8 cellular contexts compared by ENCODE assay signal in the genomic region with DNA sequence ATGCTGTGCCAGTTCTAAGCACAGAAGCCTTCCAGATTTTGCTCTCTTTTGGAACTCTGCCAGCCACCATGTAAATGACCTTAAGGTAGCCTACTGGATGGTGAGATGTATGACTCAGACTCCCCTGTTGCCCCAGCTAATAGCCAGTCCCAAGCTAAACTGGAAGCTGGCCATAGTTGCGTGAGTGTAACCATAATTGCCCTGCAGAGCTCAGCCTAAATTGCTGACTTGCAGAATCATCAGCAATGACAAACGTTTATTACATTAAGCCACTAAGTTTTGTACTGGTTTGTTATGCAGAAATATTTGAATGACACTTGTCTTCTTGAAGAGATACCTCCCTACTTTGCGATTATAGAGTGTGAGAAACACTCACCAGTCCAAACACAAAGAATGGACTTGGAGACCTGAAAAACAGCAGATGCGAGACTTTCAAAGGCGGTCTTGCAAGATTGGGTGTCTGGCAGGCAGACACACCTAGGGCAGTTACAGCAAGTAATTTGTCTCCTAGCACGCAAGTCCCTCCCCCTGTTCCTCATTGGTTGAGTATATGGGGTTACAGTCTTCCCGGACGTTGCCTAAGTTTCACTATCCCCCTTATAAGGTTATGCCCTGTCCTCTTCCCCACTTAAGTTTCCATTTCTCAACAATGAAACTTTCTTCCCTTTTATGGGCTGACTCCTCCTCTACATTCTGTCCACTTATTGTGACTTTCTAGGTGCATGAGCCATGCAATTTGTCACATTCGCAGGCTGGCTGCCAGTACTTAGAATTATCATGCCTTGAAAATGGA.
A peak's percentile ranks its signal among the peaks of the same experiment; 100 is the strongest.
DNase-seq lines count a peak whose midpoint lies in the region; ATAC-seq, FAIRE-seq and TF ChIP-seq lines count a peak whose summit lies in the region.

No MANE protein-coding gene starts in this region.

- RAD21 ChIA-PET in GM12878 (lab: Charles Lee; ENCODE audit: unreplicated experiment), result interaction anchor here (1.0 to 1.4 kb wide), 2 partner anchors 32 to 34 kb away, joined by 3 to 5 read pairs; no protein-coding TSS in a partner anchor

- H3K9me3 ChIP-seq in MM.1S (replicated peaks; ENCODE audit: insufficient read depth, low read length) (no peaks in the 10 kb centered on the region), GM12878 (replicated peaks; ENCODE audit: control insufficient read depth, insufficient read depth, low read length) (peaks cover 12% of the 10 kb centered on the region; the same call in 2 of the 3 replicates)

- SMC1A ChIA-PET in GM12878 (lab: Charles Lee; ENCODE audit: uncharacterized antibody, unreplicated experiment), result interaction anchor here (0.6 kb wide), 2 partner anchors 196 to 261 kb away, joined by 3 read pairs; no protein-coding TSS in a partner anchor

- H3K9ac ChIP-seq in MM.1S (ENCODE audit: low read length) (peak overlapping the region; percentile 6; the same call in 1 of the 2 replicates), GM12878 (ENCODE audit: control insufficient read depth, insufficient read depth, low read length) (peak overlapping the region; percentile 75)

- intact Hi-C loops in GM12878 (cut with micrococcal nuclease; ENCODE audit: unreplicated experiment), result loop anchor here (2.0 kb wide), 2 partner anchors 22 to 76 kb away; no protein-coding TSS in a partner anchor
- intact Hi-C loops in activated T-helper 2 cell treated with anti-CD3 and anti-CD28 coated beads, Interferon-gamma antibody, Interleukin-2, Interleukin-4, amounts not matched to agents 10 μg/mL and 5 μg/mL and 100 μg/mL, durations not matched to agents 14 hours and 24 hours and 36 hours (cut with micrococcal nuclease), result no loop called here

- peak overlapping the region; percentile 23; the same call in 1 of the 2 replicates for H3K4me2 ChIP-seq in MM.1S (ENCODE audit: low read depth, low read length)
- H3K4me2 ChIP-seq in GM12878 (ENCODE audit: control insufficient read depth, insufficient read depth), result peak overlapping the region; percentile 82

- H3K27ac ChIP-seq in MM.1S (ENCODE audit: low read length) (peak overlapping the region; percentile 61; the same call in 1 of the 2 replicates), GM12878 (ENCODE audit: control insufficient read depth, insufficient read depth) (peak overlapping the region; percentile 99)

- peak; percentile 84 for TF ChIP-seq POLR2A in GM12878 (IDR thresholded peaks at IDR 0.05; ENCODE audit: low read depth, low read length)

- TF ChIP-seq RAD21 in GM12878 (IDR thresholded peaks at IDR 0.05; ENCODE audit: insufficient read depth, low read depth, low read length), result no peak

- H3K4me3 ChIP-seq in MM.1S (ENCODE audit: low read length) (0 out of 2 replicates have a peak overlapping the region, but pooled peaks have one; percentile 4), GM12878 (peak overlapping the region; percentile 39; the same call in 1 of the 2 replicates)

- H3K4me1 ChIP-seq in MM.1S (ENCODE audit: low read length) (peaks cover 56% of the 10 kb centered on the region), GM12878 (ENCODE audit: control insufficient read depth, insufficient read depth, low read length) (peaks cover 40% of the 10 kb centered on the region)

- H2AFZ ChIP-seq in MM.1S (ENCODE audit: low read length) (0 out of 2 replicates have a peak overlapping the region, but pooled peaks have one; percentile 10), GM12878 (ENCODE audit: control insufficient read depth, low read depth, low read length) (peak overlapping the region; percentile 33)

- POLR2A ChIA-PET in GM12878 (lab: Charles Lee), result no interaction called here

- peaks cover 2% of the 10 kb centered on the region for H3K9me3 Mint-ChIP-seq in memory B cell
- peaks cover 4% of the 10 kb centered on the region for H3K9me3 Mint-ChIP-seq in activated T-helper 2 cell treated with anti-CD3 and anti-CD28 coated beads, Interferon-gamma antibody, Interleukin-2, Interleukin-4, amounts not matched to agents 10 μg/mL and 5 μg/mL and 100 μg/mL, durations not matched to agents 14 hours and 24 hours and 36 hours

- no peaks in the 10 kb centered on the region for H3K36me3 ChIP-seq in MM.1S (replicated peaks; ENCODE audit: insufficient read depth, low read length)
- H3K36me3 ChIP-seq in GM12878 (ENCODE audit: control insufficient read depth in 2 of 2, insufficient read depth in 2 of 2, low read length in 1 of 2), result no peaks in the 10 kb centered on the region

- WGBS in GM12878 (ENCODE audit: insufficient coverage, insufficient replicate concordance, low lambda C conversion rate, missing lambda C conversion rate), result 73% methylated on average over 9 of the region's 9 CpGs

- H3K27me3 ChIP-seq in MM.1S (replicated peaks; ENCODE audit: insufficient read depth, low read length) (no peaks in the 10 kb centered on the region), GM12878 (replicated peaks in 1 of 2; ENCODE audit: control insufficient read depth in 2 of 2, insufficient read depth in 2 of 2, low read length in 1 of 2) (no peaks in the 10 kb centered on the region)

- CTCF ChIA-PET in GM12878 (lab: Yijun Ruan, JAX), result interaction anchor here (0.7 to 1.3 kb wide), 4 partner anchors 76 to 259 kb away, joined by 3 to 7 read pairs (median 3); partner anchors contain the start of gene CCR5

- no peaks in the 10 kb centered on the region for H3K27me3 Mint-ChIP-seq in memory B cell
- peaks cover 41% of the 10 kb centered on the region for H3K27me3 Mint-ChIP-seq in activated T-helper 2 cell treated with anti-CD3 and anti-CD28 coated beads, Interferon-gamma antibody, Interleukin-2, Interleukin-4, amounts not matched to agents 10 μg/mL and 5 μg/mL and 100 μg/mL, durations not matched to agents 14 hours and 24 hours and 36 hours (ENCODE audit: low read depth)

- no peak overlapping the region for H3K4me3 Mint-ChIP-seq in memory B cell
- H3K4me3 Mint-ChIP-seq in activated T-helper 2 cell treated with anti-CD3 and anti-CD28 coated beads, Interferon-gamma antibody, Interleukin-2, Interleukin-4, amounts not matched to agents 10 μg/mL and 5 μg/mL and 100 μg/mL, durations not matched to agents 14 hours and 24 hours and 36 hours (ENCODE audit: low read depth), result no peak overlapping the region

- in situ Hi-C loops in GM12878 (cut with MboI), result no loop called here

- ATAC-seq in GM19468 (IDR thresholded peaks at IDR 0.05; ENCODE audit: extremely low read depth, unreplicated experiment) (peak; percentile 71), GM12878 (peak; percentile 95), memory B cell (ENCODE audit: low read depth) (peak; percentile 32)
- no peak for ATAC-seq in activated CD4-positive, CD25-positive, alpha-beta regulatory T cell treated with anti-CD3 and anti-CD28 coated beads, Interleukin-2, amount 50 U/mL, for 24 hours

- no peak; a peak in 1 of 4 replicates for TF ChIP-seq EP300 in GM12878 (IDR thresholded peaks at IDR 0.05; ENCODE audit: borderline replicate concordance in 1 of 2, control insufficient read depth in 1 of 2, low read depth in 2 of 2, low read length in 2 of 2)

- TSS peak; percentile 98 for BruUV-seq in GM12878 (replicated peaks; lab: Mats Ljungman, UMichigan)

- peaks cover 36% of the 10 kb centered on the region for H3F3A ChIP-seq in MM.1S (ENCODE audit: insufficient read depth, low read length)

- DNase-seq in COLO668 (lab: John Stamatoyannopoulos, UW; ENCODE audit: unreplicated experiment) (peak; percentile 2), MM.1S (peak; percentile 54), GM12878 (ENCODE audit: low read depth, low spot score) (peak; percentile 97), memory B cell (ENCODE audit: low spot score in 2 of 2) (no peak), NCI-H2171 treated with DMSO at 0.1 percent for 48 hours (lab: John Stamatoyannopoulos, UW) (no peak)
- no peak for DNase-seq in activated T-helper 2 cell treated with anti-CD3 and anti-CD28 coated beads, Interferon-gamma antibody, Interleukin-2, Interleukin-4, amounts not matched to agents 10 μg/mL and 5 μg/mL and 100 μg/mL, durations not matched to agents 14 hours and 24 hours and 36 hours (ENCODE audit: low spot score)

- H3K79me2 ChIP-seq in MM.1S (ENCODE audit: low read length) (no peaks in the 10 kb centered on the region), GM12878 (ENCODE audit: control insufficient read depth, insufficient read depth, low read length) (no peaks in the 10 kb centered on the region)

- H3K27ac Mint-ChIP-seq in memory B cell, result peak overlapping the region; percentile 6
- H3K27ac Mint-ChIP-seq in activated T-helper 2 cell treated with anti-CD3 and anti-CD28 coated beads, Interferon-gamma antibody, Interleukin-2, Interleukin-4, amounts not matched to agents 10 μg/mL and 5 μg/mL and 100 μg/mL, durations not matched to agents 14 hours and 24 hours and 36 hours, result no peak overlapping the region

- TF ChIP-seq CTCF in MM.1S (IDR thresholded peaks at IDR 0.05; ENCODE audit: low read length), result no peak
- no peak for TF ChIP-seq CTCF in GM12878 (IDR thresholded peaks at IDR 0.05 in 2 of 3, conservative IDR thresholded peaks at IDR 0.05 in 1 of 3; ENCODE audit: control insufficient read depth in 2 of 3, extremely low read depth in 1 of 3, insufficient read depth in 1 of 3, low read depth in 3 of 3, low read length in 3 of 3)

- H4K20me1 ChIP-seq in MM.1S (ENCODE audit: insufficient read depth, low read length) (no peaks in the 10 kb centered on the region), GM12878 (ENCODE audit: control insufficient read depth, insufficient read depth) (no peaks in the 10 kb centered on the region)

- no peaks in the 10 kb centered on the region for H3K9me2 ChIP-seq in MM.1S (replicated peaks; ENCODE audit: insufficient read depth, low read length)

- H3K36me3 Mint-ChIP-seq in memory B cell, result peaks cover 1% of the 10 kb centered on the region
- peaks cover 4% of the 10 kb centered on the region for H3K36me3 Mint-ChIP-seq in activated T-helper 2 cell treated with anti-CD3 and anti-CD28 coated beads, Interferon-gamma antibody, Interleukin-2, Interleukin-4, amounts not matched to agents 10 μg/mL and 5 μg/mL and 100 μg/mL, durations not matched to agents 14 hours and 24 hours and 36 hours (ENCODE audit: low read depth)

- FAIRE-seq in GM12878 (lab: Jason Lieb, UNC), result peak; percentile 100

- H3K4me1 Mint-ChIP-seq in memory B cell, result peaks cover 24% of the 10 kb centered on the region
- peaks cover 31% of the 10 kb centered on the region for H3K4me1 Mint-ChIP-seq in activated T-helper 2 cell treated with anti-CD3 and anti-CD28 coated beads, Interferon-gamma antibody, Interleukin-2, Interleukin-4, amounts not matched to agents 10 μg/mL and 5 μg/mL and 100 μg/mL, durations not matched to agents 14 hours and 24 hours and 36 hours (ENCODE audit: low read depth)

TF ChIP-seq in GM12878, 131 proteins besides CTCF, POLR2A, EP300 and RAD21 (continues in another document):
- TF ChIP-seq EZH2 (IDR thresholded peaks at IDR 0.05; ENCODE audit: borderline replicate concordance, control insufficient read depth, low read depth, low read length) (no peak), SUPT20H (IDR thresholded peaks at IDR 0.05; ENCODE audit: borderline replicate concordance, control insufficient read depth, low read depth, low read length) (no peak), ZBED1 (IDR thresholded peaks at IDR 0.05; ENCODE audit: borderline replicate concordance) (peak; percentile 65; the same call in 1 of the 2 replicates), SIX5 (IDR thresholded peaks at IDR 0.05; ENCODE audit: low read depth, low read length, severe bottlenecking) (no peak)

Comparison
In these comparisons a context has a peak if more than half of its experiments do, and no peak if none do; other contexts are left out.
1. DNase-seq: peak in COLO668 (single experiment), MM.1S (single experiment) and GM12878 (single experiment); none in memory B cell (0 of 2), activated T-helper 2 cell treated with anti-CD3 and anti-CD28 coated beads, Interferon-gamma antibody, Interleukin-2, Interleukin-4, amounts not matched to agents 10 μg/mL and 5 μg/mL and 100 μg/mL, durations not matched to agents 14 hours and 24 hours and 36 hours (single experiment) and NCI-H2171 treated with DMSO at 0.1 percent for 48 hours (single experiment).
2. ATAC-seq: peak in GM19468 (single experiment), GM12878 (single experiment) and memory B cell (single experiment); none in activated CD4-positive, CD25-positive, alpha-beta regulatory T cell treated with anti-CD3 and anti-CD28 coated beads, Interleukin-2, amount 50 U/mL, for 24 hours (0 of 2).